Comparison of ENCODE assay signal across 1 cellular context in genomic region chr2:202911513-202912341, GRCh38.
A peak's percentile ranks its signal among the peaks of the same experiment; 100 is the strongest.
TF ChIP-seq lines count a peak whose summit lies in the region.

Gene CARF, plus strand, starts transcription at chr2:202912275. Its CDS starts 29,628 bp downstream, at chr2:202941903.
Gene WDR12, minus strand, starts transcription at chr2:202911673. Its CDS starts 197 bp downstream, at chr2:202911476.

TF ChIP-seq in GM12878, 131 proteins besides CTCF, POLR2A, EP300 and RAD21 (continued from another document):
- TF ChIP-seq ZNF207 (IDR thresholded peaks at IDR 0.05; ENCODE audit: borderline replicate concordance), result peak; percentile 80; the same call in 1 of the 2 replicates
- TF ChIP-seq SMC3 (IDR thresholded peaks at IDR 0.05; ENCODE audit: borderline replicate concordance, low read length), result 0 out of 2 replicates have a peak, but pooled peaks have one; percentile 14
- peak; percentile 47 for TF ChIP-seq RELA (IDR thresholded peaks at IDR 0.05; ENCODE audit: borderline replicate concordance, partially characterized antibody)
- TF ChIP-seq MAX (IDR thresholded peaks at IDR 0.05; ENCODE audit: low read depth, low read length), result peak; percentile 95
- TF ChIP-seq TCF3 (IDR thresholded peaks at IDR 0.05; ENCODE audit: borderline replicate concordance, insufficient read depth, low read depth, low read length), result no peak
- TF ChIP-seq MEF2B (IDR thresholded peaks at IDR 0.05; ENCODE audit: partially characterized antibody, poor library complexity, severe bottlenecking), result no peak
- TF ChIP-seq JUND (IDR thresholded peaks at IDR 0.05; ENCODE audit: low read depth, low read length), result no peak
- TF ChIP-seq FOS (IDR thresholded peaks at IDR 0.05; ENCODE audit: borderline replicate concordance, extremely low read depth, insufficient read length), result no peak
- TF ChIP-seq RCOR1 (conservative IDR thresholded peaks at IDR 0.05; ENCODE audit: low read depth, low read length), result no peak
- TF ChIP-seq E2F4 (IDR thresholded peaks at IDR 0.05; ENCODE audit: low read depth, low read length), result no peak
- TF ChIP-seq PAX5 (IDR thresholded peaks at IDR 0.05; ENCODE audit: borderline replicate concordance, low read depth, low read length), result no peak
- peak; percentile 3; the same call in 1 of the 2 replicates for TF ChIP-seq SMAD5 (IDR thresholded peaks at IDR 0.05; ENCODE audit: low read depth)
